In genomic region chr10:70054902-70055301, GRCh38 we compare ENCODE assay signal across 1 cellular context.
TF ChIP-seq lines count a peak whose summit lies in the region.

No MANE protein-coding gene starts in this region.

TF ChIP-seq in H1, 55 proteins besides CTCF, POLR2A, EP300 and RAD21:
- TF ChIP-seq TEAD4 (IDR thresholded peaks at IDR 0.05; ENCODE audit: low read depth, low read length) (no peak), CREB1 (IDR thresholded peaks at IDR 0.05) (no peak), CHD7 (IDR thresholded peaks at IDR 0.05; ENCODE audit: insufficient replicate concordance, low read length) (no peak), RNF2 (IDR thresholded peaks at IDR 0.05; ENCODE audit: borderline replicate concordance, low read depth, low read length, missing control alignments, poor library complexity, severe bottlenecking) (no peak), NANOG (IDR thresholded peaks at IDR 0.05; ENCODE audit: insufficient read depth, low read depth, low read length, poor library complexity, severe bottlenecking) (no peak), SIX5 (IDR thresholded peaks at IDR 0.05; ENCODE audit: low read depth, low read length) (no peak), BRCA1 (IDR thresholded peaks at IDR 0.05; ENCODE audit: low read depth, low read length) (no peak), TCF12 (IDR thresholded peaks at IDR 0.05; ENCODE audit: low read depth, low read length) (0 out of 2 replicates have a peak, but pooled peaks have one; percentile 45), RFX5 (IDR thresholded peaks at IDR 0.05; ENCODE audit: borderline replicate concordance, low read depth, low read length) (no peak)
